In genomic region chr4:106380179-106380578, GRCh38 we compare ENCODE assay signal across 38 cellular contexts. TPM values are rescaled to one million over a fixed set of nuclear protein-coding genes. Genes with fewer than 3 reads are reported as not detected.
"Had no signal": no experiment of that assay in that cellular context is flagged by ENCODE, and none has a peak within 500 bp of the region (broad histone marks: within the 10 kb centered on the region; RNA-seq: fewer than 3 reads in every experiment).

No MANE protein-coding gene starts in this region.

- H3K36me3 ChIP-seq: MG63 had no signal

- H3K27me3 ChIP-seq: MG63 had no signal

- H3K4me3 ChIP-seq: MG63 had no signal

- H3K9me3 ChIP-seq: MG63 had no signal

- DNase-seq: Karpas-422, Kasumi-1, MG63, MV-4-11, NCI-H1048, NCI-H1092, NCI-H1092 treated with DMSO at 0.1 percent for 48 hours, NCI-H1105, NCI-H1105 treated with DMSO at 0.1 percent for 48 hours, NCI-H1417, NCI-H1417 treated with DMSO at 0.1 percent for 48 hours, NCI-H1436, NCI-H1436 treated with DMSO at 0.1 percent for 48 hours, NCI-H146, NCI-H1694, NCI-H1694 treated with DMSO at 0.1 percent for 48 hours, NCI-H187, NCI-H187 treated with DMSO at 0.1 percent for 48 hours, NCI-H1930, NCI-H2029, NCI-H2029 treated with DMSO at 0.1 percent for 48 hours, NCI-H2081, NCI-H2081 treated with DMSO at 0.1 percent for 48 hours, NCI-H2107, NCI-H2171, NCI-H2171 treated with DMSO at 0.1 percent for 48 hours, NCI-H2227 treated with DMSO at 0.1 percent for 48 hours, NCI-H226, NCI-H345, NCI-H446 treated with DMSO at 0.1 percent for 48 hours, NCI-H510A, NCI-H510A treated with DMSO at 0.1 percent for 48 hours, NCI-H524, NCI-H524 treated with DMSO at 0.1 percent for 48 hours had no signal

RNA-seq across cellular contexts. Expression of gene GIMD1, which starts 11.6 kb away (rescaled TPM):
- total RNA-seq: LHCN-M2, M059J, MCF 10A, NCI-H460 had no signal
